10 cellular contexts compared by ENCODE assay signal in genomic region chr15:92619380-92620101, GRCh38. TPM values are rescaled to one million over a fixed set of nuclear protein-coding genes. Genes with fewer than 3 reads are reported as not detected.
DNase-seq lines count a peak whose midpoint lies in the region; ATAC-seq and TF ChIP-seq lines count a peak whose summit lies in the region.
"Had no signal": no experiment of that assay in that cellular context is flagged by ENCODE, and none has a peak within 500 bp of the region (broad histone marks: within the 10 kb centered on the region; RNA-seq: fewer than 3 reads in every experiment).

No MANE protein-coding gene starts in this region.

- TF ChIP-seq CTCF in C4-2B (conservative IDR thresholded peaks at IDR 0.05) (no peak), astrocyte of the cerebellum (IDR thresholded peaks at IDR 0.05; ENCODE audit: low read depth, low read length, missing control alignments) (no peak), cardiac muscle cell (IDR thresholded peaks at IDR 0.05; ENCODE audit: low read depth, low read length) (no peak), glutamatergic neuron (IDR thresholded peaks at IDR 0.05; ENCODE audit: partially characterized antibody, unreplicated experiment) (no peak)

- H3K9me3 Mint-ChIP-seq in glutamatergic neuron (ENCODE audit: unreplicated experiment): peaks cover 5% of the 10 kb centered on the region

- no peaks in the 10 kb centered on the region for H3K36me3 ChIP-seq in cardiac muscle cell
- H3K36me3 ChIP-seq: BLaER1 treated with 17β-estradiol and CSF1 and Interleukin-3, amounts not matched to agents 10 nM and 100 nM had no signal

- H3K27me3 Mint-ChIP-seq in glutamatergic neuron (ENCODE audit: unreplicated experiment): peaks cover 6% of the 10 kb centered on the region

- H3K4me3 Mint-ChIP-seq in glutamatergic neuron (ENCODE audit: unreplicated experiment): no peak overlapping the region

- intact Hi-C loops in sciatic nerve (cut with DNase I): no loop called here

- peak overlapping the region; percentile 85 for H3K27ac ChIP-seq in C4-2B
- peak overlapping the region; percentile 49 for H3K27ac ChIP-seq in cardiac muscle cell
- H3K27ac ChIP-seq: BLaER1 treated with 17β-estradiol and CSF1 and Interleukin-3, amounts not matched to agents 10 nM and 100 nM had no signal

- H3K36me3 Mint-ChIP-seq in glutamatergic neuron (ENCODE audit: unreplicated experiment): no peaks in the 10 kb centered on the region

- H3K4me1 ChIP-seq in cardiac muscle cell (ENCODE audit: low read depth): peaks cover 25% of the 10 kb centered on the region

- peaks cover 20% of the 10 kb centered on the region for H3K4me1 Mint-ChIP-seq in glutamatergic neuron (ENCODE audit: low read depth, unreplicated experiment)

- H3K4me3 ChIP-seq in astrocyte of the cerebellum (ENCODE audit: low read depth, low read length) (no peak overlapping the region), cardiac muscle cell (no peak overlapping the region)
- H3K4me3 ChIP-seq: BLaER1 treated with 17β-estradiol and CSF1 and Interleukin-3, amounts not matched to agents 10 nM and 100 nM had no signal

- no peak overlapping the region for H3K27ac Mint-ChIP-seq in glutamatergic neuron (ENCODE audit: unreplicated experiment)

- in situ Hi-C loops in astrocyte of the cerebellum (cut with HindIII; ENCODE audit: low sequenced_read_pairs): no loop called here

- no peaks in the 10 kb centered on the region for H3K27me3 ChIP-seq in cardiac muscle cell
- H3K27me3 ChIP-seq: BLaER1 treated with 17β-estradiol and CSF1 and Interleukin-3, amounts not matched to agents 10 nM and 100 nM had no signal

- peak; percentile 11 for ATAC-seq in sciatic nerve
- ATAC-seq in GM21381 (IDR thresholded peaks at IDR 0.05; ENCODE audit: unreplicated experiment): no peak
- no peak for ATAC-seq in GM18909 (IDR thresholded peaks at IDR 0.05; ENCODE audit: poor library complexity, unreplicated experiment)

- no peaks in the 10 kb centered on the region for H3K9me3 ChIP-seq in cardiac muscle cell (ENCODE audit: low read depth)
- H3K9me3 ChIP-seq: BLaER1 treated with 17β-estradiol and CSF1 and Interleukin-3, amounts not matched to agents 10 nM and 100 nM had no signal

- DNase-seq in astrocyte of the cerebellum (ENCODE audit: low read depth) (peak; percentile 39), cardiac muscle cell (ENCODE audit: low read depth in 1 of 2, low spot score in 1 of 2) (peak in 1 of 2 donors; percentile 81), sciatic nerve (ENCODE audit: low spot score) (peak; percentile 49), glutamatergic neuron (no peak), NCI-H2081 treated with DMSO at 0.1 percent for 48 hours (lab: John Stamatoyannopoulos, UW) (no peak)
- DNase-seq: stimulated activated CD4-positive, alpha-beta T cell treated with anti-CD3 and anti-CD28 coated beads, Interleukin-12 subunit alpha, Interleukin-12 subunit beta, amount 100 ng/mL, for 4 hours had no signal

RNA-seq across cellular contexts. Expression of gene FAM174B, which starts 36.0 kb away (rescaled TPM):
- total RNA-seq in cardiac muscle cell (9.3 and 16.3 TPM in 2 replicates), sciatic nerve (17.5 TPM), glutamatergic neuron (ENCODE audit: unreplicated experiment) (8.6 TPM)
- 22.0 and 30.2 TPM in 2 replicates for polyA plus RNA-seq in cardiac muscle cell

Comparison
In these comparisons a context has a peak if more than half of its experiments do, and no peak if none do; other contexts are left out.
1. DNase-seq: peak in astrocyte of the cerebellum (single experiment) and sciatic nerve (single experiment); none in glutamatergic neuron (single experiment) and NCI-H2081 treated with DMSO at 0.1 percent for 48 hours (single experiment).